Comparison of ENCODE assay signal across 1 cellular context in the genomic region with DNA sequence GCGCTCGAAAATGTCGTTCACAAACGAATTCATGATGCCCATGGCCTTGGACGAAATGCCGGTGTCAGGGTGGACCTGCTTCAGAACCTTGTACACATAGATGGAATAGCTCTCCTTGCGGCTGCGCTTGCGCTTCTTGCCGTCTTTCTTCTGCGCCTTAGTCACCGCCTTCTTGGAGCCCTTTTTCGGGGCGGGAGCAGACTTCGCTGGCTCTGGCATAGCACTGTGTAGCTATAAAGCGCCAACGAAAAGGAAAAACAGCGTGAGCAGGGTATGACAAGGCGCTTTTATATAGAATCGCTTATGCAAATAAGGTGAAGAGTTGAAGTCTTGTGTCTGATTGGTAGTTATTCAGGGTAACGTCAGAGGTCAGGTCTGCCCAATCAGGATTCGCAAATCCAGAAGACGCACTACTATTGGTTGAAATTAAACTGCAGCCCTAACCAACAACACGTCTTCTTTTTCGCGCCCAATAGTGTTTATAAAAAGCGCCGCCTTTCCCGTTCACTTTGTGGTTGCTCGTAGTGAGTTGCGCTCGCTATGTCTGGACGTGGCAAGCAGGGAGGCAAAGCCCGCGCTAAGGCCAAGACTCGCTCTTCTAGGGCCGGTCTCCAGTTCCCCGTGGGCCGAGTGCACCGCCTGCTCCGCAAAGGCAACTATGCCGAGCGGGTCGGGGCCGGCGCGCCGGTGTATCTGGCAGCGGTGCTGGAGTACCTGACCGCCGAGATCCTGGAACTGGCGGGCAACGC.
A peak's percentile ranks its signal among the peaks of the same experiment; 100 is the strongest.
TF ChIP-seq lines count a peak whose summit lies in the region.

No MANE protein-coding gene starts in this region.

TF ChIP-seq in HepG2, 621 proteins besides CTCF, POLR2A, EP300 and RAD21 (continued from another document and continues in another):
- TF ChIP-seq, protein P1, sequence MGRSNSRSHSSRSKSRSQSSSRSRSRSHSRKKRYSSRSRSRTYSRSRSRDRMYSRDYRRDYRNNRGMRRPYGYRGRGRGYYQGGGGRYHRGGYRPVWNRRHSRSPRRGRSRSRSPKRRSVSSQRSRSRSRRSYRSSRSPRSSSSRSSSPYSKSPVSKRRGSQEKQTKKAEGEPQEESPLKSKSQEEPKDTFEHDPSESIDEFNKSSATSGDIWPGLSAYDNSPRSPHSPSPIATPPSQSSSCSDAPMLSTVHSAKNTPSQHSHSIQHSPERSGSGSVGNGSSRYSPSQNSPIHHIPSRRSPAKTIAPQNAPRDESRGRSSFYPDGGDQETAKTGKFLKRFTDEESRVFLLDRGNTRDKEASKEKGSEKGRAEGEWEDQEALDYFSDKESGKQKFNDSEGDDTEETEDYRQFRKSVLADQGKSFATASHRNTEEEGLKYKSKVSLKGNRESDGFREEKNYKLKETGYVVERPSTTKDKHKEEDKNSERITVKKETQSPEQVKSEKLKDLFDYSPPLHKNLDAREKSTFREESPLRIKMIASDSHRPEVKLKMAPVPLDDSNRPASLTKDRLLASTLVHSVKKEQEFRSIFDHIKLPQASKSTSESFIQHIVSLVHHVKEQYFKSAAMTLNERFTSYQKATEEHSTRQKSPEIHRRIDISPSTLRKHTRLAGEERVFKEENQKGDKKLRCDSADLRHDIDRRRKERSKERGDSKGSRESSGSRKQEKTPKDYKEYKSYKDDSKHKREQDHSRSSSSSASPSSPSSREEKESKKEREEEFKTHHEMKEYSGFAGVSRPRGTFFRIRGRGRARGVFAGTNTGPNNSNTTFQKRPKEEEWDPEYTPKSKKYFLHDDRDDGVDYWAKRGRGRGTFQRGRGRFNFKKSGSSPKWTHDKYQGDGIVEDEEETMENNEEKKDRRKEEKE (IDR thresholded peaks at IDR 0.05), result no peak
- peak; percentile 49; the same call in 1 of the 3 replicates for TF ChIP-seq MXI1 (IDR thresholded peaks at IDR 0.05; ENCODE audit: borderline replicate concordance, low read depth, low read length)
- TF ChIP-seq, protein P2, sequence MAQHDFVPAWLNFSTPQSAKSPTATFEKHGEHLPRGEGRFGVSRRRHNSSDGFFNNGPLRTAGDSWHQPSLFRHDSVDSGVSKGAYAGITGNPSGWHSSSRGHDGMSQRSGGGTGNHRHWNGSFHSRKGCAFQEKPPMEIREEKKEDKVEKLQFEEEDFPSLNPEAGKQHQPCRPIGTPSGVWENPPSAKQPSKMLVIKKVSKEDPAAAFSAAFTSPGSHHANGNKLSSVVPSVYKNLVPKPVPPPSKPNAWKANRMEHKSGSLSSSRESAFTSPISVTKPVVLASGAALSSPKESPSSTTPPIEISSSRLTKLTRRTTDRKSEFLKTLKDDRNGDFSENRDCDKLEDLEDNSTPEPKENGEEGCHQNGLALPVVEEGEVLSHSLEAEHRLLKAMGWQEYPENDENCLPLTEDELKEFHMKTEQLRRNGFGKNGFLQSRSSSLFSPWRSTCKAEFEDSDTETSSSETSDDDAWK (CRISPR knock-in tag; IDR thresholded peaks at IDR 0.05), result no peak
- TF ChIP-seq ZNF326 (CRISPR knock-in tag; IDR thresholded peaks at IDR 0.05; ENCODE audit: borderline replicate concordance), result no peak
- 0 out of 2 replicates have a peak, but pooled peaks have one; percentile 26 for TF ChIP-seq KDM2A (CRISPR knock-in tag; IDR thresholded peaks at IDR 0.05; ENCODE audit: borderline replicate concordance, low read depth)
- TF ChIP-seq NFE2 (CRISPR knock-in tag; IDR thresholded peaks at IDR 0.05), result no peak
- no peak for TF ChIP-seq ZNF816 (CRISPR knock-in tag; IDR thresholded peaks at IDR 0.05; ENCODE audit: borderline replicate concordance)
- TF ChIP-seq SP140L (CRISPR knock-in tag; IDR thresholded peaks at IDR 0.05; ENCODE audit: borderline replicate concordance), result no peak
- TF ChIP-seq, protein P3, sequence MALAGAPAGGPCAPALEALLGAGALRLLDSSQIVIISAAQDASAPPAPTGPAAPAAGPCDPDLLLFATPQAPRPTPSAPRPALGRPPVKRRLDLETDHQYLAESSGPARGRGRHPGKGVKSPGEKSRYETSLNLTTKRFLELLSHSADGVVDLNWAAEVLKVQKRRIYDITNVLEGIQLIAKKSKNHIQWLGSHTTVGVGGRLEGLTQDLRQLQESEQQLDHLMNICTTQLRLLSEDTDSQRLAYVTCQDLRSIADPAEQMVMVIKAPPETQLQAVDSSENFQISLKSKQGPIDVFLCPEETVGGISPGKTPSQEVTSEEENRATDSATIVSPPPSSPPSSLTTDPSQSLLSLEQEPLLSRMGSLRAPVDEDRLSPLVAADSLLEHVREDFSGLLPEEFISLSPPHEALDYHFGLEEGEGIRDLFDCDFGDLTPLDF (CRISPR knock-in tag; IDR thresholded peaks at IDR 0.05), result peak; percentile 90
- no peak for TF ChIP-seq HDAC2 (CRISPR knock-in tag; IDR thresholded peaks at IDR 0.05)
- TF ChIP-seq KAT7 (CRISPR knock-in tag; IDR thresholded peaks at IDR 0.05; ENCODE audit: borderline replicate concordance), result no peak
- TF ChIP-seq, protein P4, sequence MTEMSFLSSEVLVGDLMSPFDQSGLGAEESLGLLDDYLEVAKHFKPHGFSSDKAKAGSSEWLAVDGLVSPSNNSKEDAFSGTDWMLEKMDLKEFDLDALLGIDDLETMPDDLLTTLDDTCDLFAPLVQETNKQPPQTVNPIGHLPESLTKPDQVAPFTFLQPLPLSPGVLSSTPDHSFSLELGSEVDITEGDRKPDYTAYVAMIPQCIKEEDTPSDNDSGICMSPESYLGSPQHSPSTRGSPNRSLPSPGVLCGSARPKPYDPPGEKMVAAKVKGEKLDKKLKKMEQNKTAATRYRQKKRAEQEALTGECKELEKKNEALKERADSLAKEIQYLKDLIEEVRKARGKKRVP (CRISPR knock-in tag; IDR thresholded peaks at IDR 0.05), result no peak
- no peak for TF ChIP-seq TBP (CRISPR knock-in tag; IDR thresholded peaks at IDR 0.05)
- no peak for TF ChIP-seq KLF15 (CRISPR knock-in tag; IDR thresholded peaks at IDR 0.05; ENCODE audit: borderline replicate concordance)
- peak; percentile 12; the same call in 1 of the 2 replicates for TF ChIP-seq FOSL2 (CRISPR knock-in tag; IDR thresholded peaks at IDR 0.05)
- TF ChIP-seq, protein P5, sequence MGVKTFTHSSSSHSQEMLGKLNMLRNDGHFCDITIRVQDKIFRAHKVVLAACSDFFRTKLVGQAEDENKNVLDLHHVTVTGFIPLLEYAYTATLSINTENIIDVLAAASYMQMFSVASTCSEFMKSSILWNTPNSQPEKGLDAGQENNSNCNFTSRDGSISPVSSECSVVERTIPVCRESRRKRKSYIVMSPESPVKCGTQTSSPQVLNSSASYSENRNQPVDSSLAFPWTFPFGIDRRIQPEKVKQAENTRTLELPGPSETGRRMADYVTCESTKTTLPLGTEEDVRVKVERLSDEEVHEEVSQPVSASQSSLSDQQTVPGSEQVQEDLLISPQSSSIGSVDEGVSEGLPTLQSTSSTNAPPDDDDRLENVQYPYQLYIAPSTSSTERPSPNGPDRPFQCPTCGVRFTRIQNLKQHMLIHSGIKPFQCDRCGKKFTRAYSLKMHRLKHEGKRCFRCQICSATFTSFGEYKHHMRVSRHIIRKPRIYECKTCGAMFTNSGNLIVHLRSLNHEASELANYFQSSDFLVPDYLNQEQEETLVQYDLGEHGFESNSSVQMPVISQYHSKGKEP (CRISPR knock-in tag; IDR thresholded peaks at IDR 0.05), result no peak
- no peak for TF ChIP-seq SRSF1 (optimal IDR thresholded peaks at IDR 0.05; ENCODE audit: low read depth, low read length)
- no peak for TF ChIP-seq ZZZ3 (CRISPR knock-in tag; IDR thresholded peaks at IDR 0.05; ENCODE audit: borderline replicate concordance)
- TF ChIP-seq ZNF674 (CRISPR knock-in tag; IDR thresholded peaks at IDR 0.05; ENCODE audit: low read depth), result no peak; the same call in 1 of the 2 replicates
- no peak for TF ChIP-seq ZNF614 (CRISPR knock-in tag; IDR thresholded peaks at IDR 0.05; ENCODE audit: borderline replicate concordance)
- TF ChIP-seq CCDC6 (CRISPR knock-in tag; IDR thresholded peaks at IDR 0.05), result no peak
- TF ChIP-seq NCOA5 (CRISPR knock-in tag; IDR thresholded peaks at IDR 0.05), result no peak
- TF ChIP-seq MYC (CRISPR knock-in tag; IDR thresholded peaks at IDR 0.05; ENCODE audit: borderline replicate concordance), result no peak
- TF ChIP-seq, protein P6, sequence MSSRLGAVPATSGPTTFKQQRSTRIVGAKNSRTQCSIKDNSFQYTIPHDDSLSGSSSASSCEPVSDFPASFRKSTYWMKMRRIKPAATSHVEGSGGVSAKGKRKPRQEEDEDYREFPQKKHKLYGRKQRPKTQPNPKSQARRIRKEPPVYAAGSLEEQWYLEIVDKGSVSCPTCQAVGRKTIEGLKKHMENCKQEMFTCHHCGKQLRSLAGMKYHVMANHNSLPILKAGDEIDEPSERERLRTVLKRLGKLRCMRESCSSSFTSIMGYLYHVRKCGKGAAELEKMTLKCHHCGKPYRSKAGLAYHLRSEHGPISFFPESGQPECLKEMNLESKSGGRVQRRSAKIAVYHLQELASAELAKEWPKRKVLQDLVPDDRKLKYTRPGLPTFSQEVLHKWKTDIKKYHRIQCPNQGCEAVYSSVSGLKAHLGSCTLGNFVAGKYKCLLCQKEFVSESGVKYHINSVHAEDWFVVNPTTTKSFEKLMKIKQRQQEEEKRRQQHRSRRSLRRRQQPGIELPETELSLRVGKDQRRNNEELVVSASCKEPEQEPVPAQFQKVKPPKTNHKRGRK (CRISPR knock-in tag; IDR thresholded peaks at IDR 0.05), result no peak
- no peak for TF ChIP-seq TBL1XR1 (IDR thresholded peaks at IDR 0.05; ENCODE audit: borderline replicate concordance, low read length, partially characterized antibody)
- TF ChIP-seq ZNF24 (IDR thresholded peaks at IDR 0.05), result no peak
- TF ChIP-seq PHF21A (CRISPR knock-in tag; IDR thresholded peaks at IDR 0.05), result 0 out of 2 replicates have a peak, but pooled peaks have one; percentile 6
- no peak for TF ChIP-seq ZNF720 (CRISPR knock-in tag; IDR thresholded peaks at IDR 0.05)
- TF ChIP-seq NRL (CRISPR knock-in tag; IDR thresholded peaks at IDR 0.05; ENCODE audit: borderline replicate concordance), result no peak
- no peak for TF ChIP-seq ZNF782 (CRISPR knock-in tag; IDR thresholded peaks at IDR 0.05; ENCODE audit: borderline replicate concordance)
- TF ChIP-seq ZNF136 (CRISPR knock-in tag; IDR thresholded peaks at IDR 0.05; ENCODE audit: low read depth), result no peak
- no peak for TF ChIP-seq ZNF230 (CRISPR knock-in tag; IDR thresholded peaks at IDR 0.05)
- TF ChIP-seq SOX5 (CRISPR knock-in tag; IDR thresholded peaks at IDR 0.05; ENCODE audit: borderline replicate concordance), result no peak; the same call in 1 of the 2 replicates
- TF ChIP-seq, protein P7, sequence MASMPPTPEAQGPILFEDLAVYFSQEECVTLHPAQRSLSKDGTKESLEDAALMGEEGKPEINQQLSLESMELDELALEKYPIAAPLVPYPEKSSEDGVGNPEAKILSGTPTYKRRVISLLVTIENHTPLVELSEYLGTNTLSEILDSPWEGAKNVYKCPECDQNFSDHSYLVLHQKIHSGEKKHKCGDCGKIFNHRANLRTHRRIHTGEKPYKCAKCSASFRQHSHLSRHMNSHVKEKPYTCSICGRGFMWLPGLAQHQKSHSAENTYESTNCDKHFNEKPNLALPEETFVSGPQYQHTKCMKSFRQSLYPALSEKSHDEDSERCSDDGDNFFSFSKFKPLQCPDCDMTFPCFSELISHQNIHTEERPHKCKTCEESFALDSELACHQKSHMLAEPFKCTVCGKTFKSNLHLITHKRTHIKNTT (CRISPR knock-in tag; IDR thresholded peaks at IDR 0.05), result no peak
- TF ChIP-seq, protein P8, sequence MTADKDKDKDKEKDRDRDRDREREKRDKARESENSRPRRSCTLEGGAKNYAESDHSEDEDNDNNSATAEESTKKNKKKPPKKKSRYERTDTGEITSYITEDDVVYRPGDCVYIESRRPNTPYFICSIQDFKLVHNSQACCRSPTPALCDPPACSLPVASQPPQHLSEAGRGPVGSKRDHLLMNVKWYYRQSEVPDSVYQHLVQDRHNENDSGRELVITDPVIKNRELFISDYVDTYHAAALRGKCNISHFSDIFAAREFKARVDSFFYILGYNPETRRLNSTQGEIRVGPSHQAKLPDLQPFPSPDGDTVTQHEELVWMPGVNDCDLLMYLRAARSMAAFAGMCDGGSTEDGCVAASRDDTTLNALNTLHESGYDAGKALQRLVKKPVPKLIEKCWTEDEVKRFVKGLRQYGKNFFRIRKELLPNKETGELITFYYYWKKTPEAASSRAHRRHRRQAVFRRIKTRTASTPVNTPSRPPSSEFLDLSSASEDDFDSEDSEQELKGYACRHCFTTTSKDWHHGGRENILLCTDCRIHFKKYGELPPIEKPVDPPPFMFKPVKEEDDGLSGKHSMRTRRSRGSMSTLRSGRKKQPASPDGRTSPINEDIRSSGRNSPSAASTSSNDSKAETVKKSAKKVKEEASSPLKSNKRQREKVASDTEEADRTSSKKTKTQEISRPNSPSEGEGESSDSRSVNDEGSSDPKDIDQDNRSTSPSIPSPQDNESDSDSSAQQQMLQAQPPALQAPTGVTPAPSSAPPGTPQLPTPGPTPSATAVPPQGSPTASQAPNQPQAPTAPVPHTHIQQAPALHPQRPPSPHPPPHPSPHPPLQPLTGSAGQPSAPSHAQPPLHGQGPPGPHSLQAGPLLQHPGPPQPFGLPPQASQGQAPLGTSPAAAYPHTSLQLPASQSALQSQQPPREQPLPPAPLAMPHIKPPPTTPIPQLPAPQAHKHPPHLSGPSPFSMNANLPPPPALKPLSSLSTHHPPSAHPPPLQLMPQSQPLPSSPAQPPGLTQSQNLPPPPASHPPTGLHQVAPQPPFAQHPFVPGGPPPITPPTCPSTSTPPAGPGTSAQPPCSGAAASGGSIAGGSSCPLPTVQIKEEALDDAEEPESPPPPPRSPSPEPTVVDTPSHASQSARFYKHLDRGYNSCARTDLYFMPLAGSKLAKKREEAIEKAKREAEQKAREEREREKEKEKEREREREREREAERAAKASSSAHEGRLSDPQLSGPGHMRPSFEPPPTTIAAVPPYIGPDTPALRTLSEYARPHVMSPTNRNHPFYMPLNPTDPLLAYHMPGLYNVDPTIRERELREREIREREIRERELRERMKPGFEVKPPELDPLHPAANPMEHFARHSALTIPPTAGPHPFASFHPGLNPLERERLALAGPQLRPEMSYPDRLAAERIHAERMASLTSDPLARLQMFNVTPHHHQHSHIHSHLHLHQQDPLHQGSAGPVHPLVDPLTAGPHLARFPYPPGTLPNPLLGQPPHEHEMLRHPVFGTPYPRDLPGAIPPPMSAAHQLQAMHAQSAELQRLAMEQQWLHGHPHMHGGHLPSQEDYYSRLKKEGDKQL (CRISPR knock-in tag; IDR thresholded peaks at IDR 0.05; ENCODE audit: low read depth), result no peak
- TF ChIP-seq MAFK (conservative IDR thresholded peaks at IDR 0.05 in 1 of 2, IDR thresholded peaks at IDR 0.05 in 1 of 2; ENCODE audit: low read length in 2 of 2), result no peak
- no peak for TF ChIP-seq TCF7 (IDR thresholded peaks at IDR 0.05; ENCODE audit: low read depth)
- TF ChIP-seq ISL2 (CRISPR knock-in tag; IDR thresholded peaks at IDR 0.05), result no peak; the same call in 1 of the 2 replicates
- TF ChIP-seq ELF4 (CRISPR knock-in tag; IDR thresholded peaks at IDR 0.05; ENCODE audit: borderline replicate concordance), result 0 out of 2 replicates have a peak, but pooled peaks have one; percentile 36
- TF ChIP-seq, protein P9, sequence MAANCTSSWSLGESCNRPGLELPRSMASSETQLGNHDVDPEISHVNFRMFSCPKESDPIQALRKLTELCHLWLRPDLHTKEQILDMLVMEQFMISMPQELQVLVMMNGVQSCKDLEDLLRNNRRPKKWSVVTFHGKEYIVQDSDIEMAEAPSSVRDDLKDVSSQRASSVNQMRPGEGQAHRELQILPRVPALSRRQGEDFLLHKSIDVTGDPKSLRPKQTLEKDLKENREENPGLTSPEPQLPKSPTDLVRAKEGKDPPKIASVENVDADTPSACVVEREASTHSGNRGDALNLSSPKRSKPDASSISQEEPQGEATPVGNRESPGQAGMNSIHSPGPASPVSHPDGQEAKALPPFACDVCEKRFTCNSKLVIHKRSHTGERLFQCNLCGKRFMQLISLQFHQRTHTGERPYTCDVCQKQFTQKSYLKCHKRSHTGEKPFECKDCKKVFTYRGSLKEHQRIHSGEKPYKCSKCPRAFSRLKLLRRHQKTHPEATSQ (CRISPR knock-in tag; IDR thresholded peaks at IDR 0.05; ENCODE audit: borderline replicate concordance), result 0 out of 2 replicates have a peak, but pooled peaks have one; percentile 43
- TF ChIP-seq XBP1 (CRISPR knock-in tag; IDR thresholded peaks at IDR 0.05), result no peak
- no peak for TF ChIP-seq GATAD2A (CRISPR knock-in tag; IDR thresholded peaks at IDR 0.05)
- TF ChIP-seq HOXA3 (CRISPR knock-in tag; IDR thresholded peaks at IDR 0.05), result no peak; the same call in 1 of the 2 replicates
